Comparison of ENCODE assay signal across 19 cellular contexts in the genomic region with DNA sequence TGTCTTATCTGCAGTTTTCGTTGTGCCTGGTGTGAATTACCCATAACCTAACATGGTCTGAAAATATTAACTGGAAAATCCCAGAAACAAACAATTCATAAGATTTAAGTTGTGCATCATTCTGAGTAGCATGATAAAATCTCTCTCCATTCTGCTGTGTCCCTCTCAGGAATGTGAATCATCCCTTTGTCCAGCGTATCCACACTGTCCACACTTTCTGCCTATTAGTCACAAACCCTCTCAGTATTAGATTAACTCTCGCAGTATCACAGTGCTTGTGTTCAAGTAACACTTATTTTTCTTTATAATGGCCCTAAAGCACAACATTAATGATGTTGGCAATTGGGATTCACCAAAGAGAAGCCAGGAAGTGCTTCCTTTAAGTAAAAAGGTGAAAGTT.
DNase-seq lines count a peak whose midpoint lies in the region; ATAC-seq and TF ChIP-seq lines count a peak whose summit lies in the region.
"Had no signal": no experiment of that assay in that cellular context is flagged by ENCODE, and none has a peak within 500 bp of the region (broad histone marks: within the 10 kb centered on the region; RNA-seq: fewer than 3 reads in every experiment).

No MANE protein-coding gene starts in this region.

- H3K36me3 ChIP-seq in osteoblast (ENCODE audit: insufficient read depth, low read length) (no peaks in the 10 kb centered on the region), stomach (no peaks in the 10 kb centered on the region)
- H3K36me3 ChIP-seq: cardiac muscle cell had no signal

- intact Hi-C loops in stomach (cut with DNase I; ENCODE audit: low total_unique reads), result no loop called here

- no peaks in the 10 kb centered on the region for H3K27me3 ChIP-seq in osteoblast (ENCODE audit: insufficient read depth, low read length)
- H3K27me3 ChIP-seq in stomach, result no peaks in the 10 kb centered on the region
- H3K27me3 ChIP-seq: cardiac muscle cell, testis had no signal

- H3K79me2 ChIP-seq in osteoblast (ENCODE audit: insufficient read depth, low read length), result no peaks in the 10 kb centered on the region

- no peak for TF ChIP-seq POLR2A in stomach (IDR thresholded peaks at IDR 0.05)

- WGBS in stomach, 5 donors, result 48 to 58% (median 53%) methylated on average over 3 of the region's 3 CpGs

- H3K4me2 ChIP-seq in osteoblast (ENCODE audit: insufficient read depth, low read length), result peak overlapping the region; percentile 51

- no peaks in the 10 kb centered on the region for H3K9me3 ChIP-seq in osteoblast (ENCODE audit: low read depth, low read length)
- H3K9me3 ChIP-seq in stomach, result no peaks in the 10 kb centered on the region
- H3K9me3 ChIP-seq: psoas muscle, testis had no signal

- TF ChIP-seq CTCF in fibroblast of mammary gland (conservative IDR thresholded peaks at IDR 0.05; ENCODE audit: control insufficient read depth, insufficient read depth, low read depth, low read length) (no peak), osteoblast (IDR thresholded peaks at IDR 0.05; ENCODE audit: extremely low read depth, low read depth, low read length) (no peak), stomach (IDR thresholded peaks at IDR 0.05) (no peak)

- no peak for ATAC-seq in GM18520 (IDR thresholded peaks at IDR 0.05; ENCODE audit: unreplicated experiment)
- ATAC-seq: left cardiac atrium, psoas muscle had no signal

- no peaks in the 10 kb centered on the region for H4K20me1 ChIP-seq in osteoblast (ENCODE audit: insufficient read depth, low read length)

- TF ChIP-seq EP300 in stomach (IDR thresholded peaks at IDR 0.05), result no peak

- no peaks in the 10 kb centered on the region for H3K4me1 ChIP-seq in osteoblast (ENCODE audit: insufficient read depth, low read length)
- no peaks in the 10 kb centered on the region for H3K4me1 ChIP-seq in stomach
- H3K4me1 ChIP-seq: psoas muscle, testis had no signal

- H3K27ac ChIP-seq in osteoblast (ENCODE audit: low read depth, low read length) (no peak overlapping the region), stomach (no peak overlapping the region)
- H3K27ac ChIP-seq: cardiac muscle cell, psoas muscle, SK-N-MC, testis had no signal

- DNase-seq in Daoy (ENCODE audit: low read depth) (peak; percentile 41), RPMI7951 (ENCODE audit: low read depth) (peak; percentile 83), fibroblast of mammary gland (ENCODE audit: low read depth) (peak; percentile 73), osteoblast (ENCODE audit: insufficient read length, low spot score, missing footprints) (no peak), HK-2 (ENCODE audit: unreplicated experiment) (no peak), stomach (no peak), HT-29 (ENCODE audit: low spot score) (no peak)
- DNase-seq: activated CD8-positive, alpha-beta memory T cell treated with anti-CD3 and anti-CD28 coated beads for 24 hours; activated naive CD4-positive, alpha-beta T cell; effector CD8-positive, alpha-beta T cell; left cardiac atrium; NCI-H1105; NCI-H2227 treated with DMSO at 0.1 percent for 48 hours; psoas muscle; stimulated activated CD4-positive, alpha-beta T cell treated with anti-CD3 and anti-CD28 coated beads, Interleukin-1b, Interleukin-23, amount 100 ng/mL, for 48 hours; testis had no signal

- H2AFZ ChIP-seq in osteoblast (ENCODE audit: low read length), result no peak overlapping the region

- H3K4me3 ChIP-seq in fibroblast of mammary gland (ENCODE audit: control insufficient read depth, low read depth, low read length), result no peak overlapping the region
- no peak overlapping the region for H3K4me3 ChIP-seq in osteoblast (ENCODE audit: insufficient read depth, low read length)
- no peak overlapping the region for H3K4me3 ChIP-seq in stomach
- H3K4me3 ChIP-seq: cardiac muscle cell, psoas muscle, SK-N-MC, testis had no signal

Comparison
In these comparisons a context has a peak if more than half of its experiments do, and no peak if none do; other contexts are left out.
1. DNase-seq: peak in Daoy (single experiment), RPMI7951 (single experiment) and fibroblast of mammary gland (single experiment); none in osteoblast (single experiment), HK-2 (single experiment), stomach (single experiment) and HT-29 (single experiment).